In genomic region chr21:43188181-43188580, GRCh38 we compare ENCODE assay signal across 29 cellular contexts. TPM values are rescaled to one million over a fixed set of nuclear protein-coding genes. Genes with fewer than 3 reads are reported as not detected.
DNase-seq lines count a peak whose midpoint lies in the region; ATAC-seq and TF ChIP-seq lines count a peak whose summit lies in the region.
"Had no signal": no experiment of that assay in that cellular context is flagged by ENCODE, and none has a peak within 500 bp of the region (broad histone marks: within the 10 kb centered on the region; RNA-seq: fewer than 3 reads in every experiment).

No MANE protein-coding gene starts in this region.

- H3K9me3 ChIP-seq in BLaER1 (no peaks in the 10 kb centered on the region), breast epithelium (no peaks in the 10 kb centered on the region)
- H3K9me3 ChIP-seq: gastroesophageal sphincter, thoracic aorta had no signal

- H3K27ac Mint-ChIP-seq in CD14-positive monocyte: no peak overlapping the region
- H3K27ac Mint-ChIP-seq: activated CD8-positive, alpha-beta T cell treated with anti-CD3 and anti-CD28 coated beads for 36 hours; activated naive CD4-positive, alpha-beta T cell treated with anti-CD3 and anti-CD28 coated beads, Interleukin-2, amount 10 ng/mL, durations not matched to agents 7 days and 5 days; CD8-positive, alpha-beta T cell had no signal

- peaks cover 32% of the 10 kb centered on the region for H3K4me1 ChIP-seq in BLaER1
- no peaks in the 10 kb centered on the region for H3K4me1 ChIP-seq in breast epithelium

- H3K27me3 ChIP-seq in BLaER1 (no peaks in the 10 kb centered on the region), breast epithelium (no peaks in the 10 kb centered on the region)
- H3K27me3 ChIP-seq: cardiac muscle cell had no signal

- ATAC-seq in GM18867 (IDR thresholded peaks at IDR 0.05; ENCODE audit: unreplicated experiment) (no peak), GM18858 (IDR thresholded peaks at IDR 0.05; ENCODE audit: unreplicated experiment) (no peak)
- ATAC-seq: activated CD8-positive, alpha-beta T cell treated with anti-CD3 and anti-CD28 coated beads for 36 hours; CD8-positive, alpha-beta T cell; stimulated activated naive CD8-positive, alpha-beta T cell treated with anti-CD3 and anti-CD28 coated beads, Interleukin-15, Interleukin-2, amounts not matched to agents 100 U/mL and 50 U/mL, for 24 hours had no signal

- peak overlapping the region; percentile 46; the same call in 1 of the 2 replicates for H3K4me2 ChIP-seq in BLaER1

- no peak for TF ChIP-seq POLR2A in breast epithelium (IDR thresholded peaks at IDR 0.05)

- H3K36me3 Mint-ChIP-seq in CD14-positive monocyte: no peaks in the 10 kb centered on the region
- H3K36me3 Mint-ChIP-seq: activated naive CD4-positive, alpha-beta T cell treated with anti-CD3 and anti-CD28 coated beads, Interleukin-2, amount 10 ng/mL, durations not matched to agents 7 days and 5 days; CD8-positive, alpha-beta T cell had no signal

- H3K9ac ChIP-seq in BLaER1: no peak overlapping the region
- H3K9ac ChIP-seq: GM23248 had no signal

- H3K4me1 Mint-ChIP-seq in CD14-positive monocyte: peaks cover 20% of the 10 kb centered on the region

- no peaks in the 10 kb centered on the region for H3K36me3 ChIP-seq in BLaER1
- no peaks in the 10 kb centered on the region for H3K36me3 ChIP-seq in breast epithelium
- H3K36me3 ChIP-seq: cardiac muscle cell, gastroesophageal sphincter, thoracic aorta had no signal

- intact Hi-C loops in CD14-positive monocyte (cut with micrococcal nuclease): no loop called here
- intact Hi-C loops in breast epithelium (cut with DNase I; ENCODE audit: low total_unique reads): no loop called here
- intact Hi-C loops in posterior vena cava (cut with DNase I): no loop called here

- no peak overlapping the region for H3K4me3 Mint-ChIP-seq in CD14-positive monocyte
- H3K4me3 Mint-ChIP-seq: activated CD8-positive, alpha-beta T cell treated with anti-CD3 and anti-CD28 coated beads for 36 hours; activated naive CD4-positive, alpha-beta T cell treated with anti-CD3 and anti-CD28 coated beads, Interleukin-2, amount 10 ng/mL, durations not matched to agents 7 days and 5 days; CD8-positive, alpha-beta T cell had no signal

- DNase-seq in CD14-positive monocyte (ENCODE audit: low spot score) (peak; percentile 21), breast epithelium (ENCODE audit: low spot score in 2 of 2) (peak; percentile 14 to 22), posterior vena cava (ENCODE audit: low spot score) (peak; percentile 41), caudate nucleus (lab: John Stamatoyannopoulos, UW) (no peak)
- DNase-seq: activated CD4-positive, CD25-positive, alpha-beta regulatory T cell; activated CD8-positive, alpha-beta T cell treated with anti-CD3 and anti-CD28 coated beads for 36 hours; activated naive CD4-positive, alpha-beta T cell treated with anti-CD3 and anti-CD28 coated beads, Interleukin-2, amount 10 ng/mL, durations not matched to agents 7 days and 5 days; cortex of kidney; DMS153; kidney glomerular epithelial cell; NCI-H345; NCI-H748 treated with DMSO at 0.1 percent for 48 hours; SHP77; stimulated activated CD4-positive, alpha-beta T cell treated with anti-CD3 and anti-CD28 coated beads, Interleukin-4, amount 100 ng/mL, for 4 hours; stimulated activated naive CD8-positive, alpha-beta T cell treated with anti-CD3 and anti-CD28 coated beads, Interleukin-15, Interleukin-2, amounts not matched to agents 100 U/mL and 50 U/mL, for 24 hours; T1000 had no signal

- peaks cover 0 to 7% (median 2%) of the 10 kb centered on the region in 7 donors for H3K9me3 Mint-ChIP-seq in CD14-positive monocyte
- H3K9me3 Mint-ChIP-seq: activated CD8-positive, alpha-beta T cell treated with anti-CD3 and anti-CD28 coated beads for 36 hours; CD8-positive, alpha-beta T cell had no signal

- TF ChIP-seq CTCF in CD14-positive monocyte (IDR thresholded peaks at IDR 0.05) (no peak), breast epithelium (IDR thresholded peaks at IDR 0.05) (no peak)

- H3K27me3 Mint-ChIP-seq in CD14-positive monocyte (ENCODE audit: low read depth in 3 of 3): peaks cover 7 to 10% (median 8%) of the 10 kb centered on the region in 3 donors
- H3K27me3 Mint-ChIP-seq: activated CD8-positive, alpha-beta T cell treated with anti-CD3 and anti-CD28 coated beads for 36 hours had no signal

- no peaks in the 10 kb centered on the region for H4K20me1 ChIP-seq in BLaER1

- H3K27ac ChIP-seq in BLaER1 (no peak overlapping the region), breast epithelium (peak overlapping the region in 1 of 2 donors; percentile 64), caudate nucleus (ENCODE audit: low read depth, low read length) (no peak overlapping the region)
- H3K27ac ChIP-seq: cardiac muscle cell, GM23248, thoracic aorta had no signal

- no peak overlapping the region for H3K4me3 ChIP-seq in BLaER1
- H3K4me3 ChIP-seq in breast epithelium: no peak overlapping the region
- H3K4me3 ChIP-seq: cardiac muscle cell, gastroesophageal sphincter, GM23248 had no signal

RNA-seq across cellular contexts. Expression of gene CRYAA, which starts 19.4 kb away (rescaled TPM):
- polyA plus RNA-seq in CD14-positive monocyte: not detected
- total RNA-seq in breast epithelium (not detected), posterior vena cava (not detected)
- total RNA-seq: activated CD8-positive, alpha-beta T cell treated with anti-CD3 and anti-CD28 coated beads for 36 hours; cardiac muscle cell; CD8-positive, alpha-beta T cell; G401; gastroesophageal sphincter; GM23248; lung microvascular endothelial cell; M059J; myocyte; renal cortical epithelial cell; thoracic aorta had no signal
- polyA plus RNA-seq: cardiac muscle cell, GM23248 had no signal

Comparison
In these comparisons a context has a peak if more than half of its experiments do, and no peak if none do; other contexts are left out.
1. DNase-seq: peak in CD14-positive monocyte (single experiment), breast epithelium (2 of 2) and posterior vena cava (single experiment); none in caudate nucleus (0 of 61).